ENCODE assay signal across 24 cellular contexts in genomic region chr5:123876265-123876790, GRCh38.
DNase-seq lines count a peak whose midpoint lies in the region; ATAC-seq and TF ChIP-seq lines count a peak whose summit lies in the region.
"Had no signal": no experiment of that assay in that cellular context is flagged by ENCODE, and none has a peak within 500 bp of the region (broad histone marks: within the 10 kb centered on the region; RNA-seq: fewer than 3 reads in every experiment).

No MANE protein-coding gene starts in this region.

- peak overlapping the region; percentile 74 for H3K4me3 ChIP-seq in SK-N-MC
- no peak overlapping the region for H3K4me3 ChIP-seq in neural progenitor cell
- H3K4me3 ChIP-seq: BLaER1, heart left ventricle, lower lobe of right lung, ovary, right lobe of liver, uterus had no signal

- ATAC-seq in GM21423 (IDR thresholded peaks at IDR 0.05; ENCODE audit: unreplicated experiment): no peak
- ATAC-seq in effector memory CD8-positive, alpha-beta T cell (replicated peaks): no peak
- ATAC-seq in stimulated activated effector memory CD8-positive, alpha-beta T cell treated with anti-CD3 and anti-CD28 coated beads, Interleukin-12 subunit alpha, Interleukin-12 subunit beta, amount 100 ng/mL, for 72 hours: no peak
- ATAC-seq: activated CD8-positive, alpha-beta T cell treated with anti-CD3 and anti-CD28 coated beads, Interleukin-2, amount 10 ng/mL, durations not matched to agents 7 days and 5 days had no signal

- DNase-seq in SK-N-MC (ENCODE audit: low read depth, low spot score) (no peak), iPS DF 4.7 (ENCODE audit: extremely low read depth, low spot score) (peak; percentile 33), neural progenitor cell (ENCODE audit: low spot score) (no peak), NCI-H2171 (lab: John Stamatoyannopoulos, UW) (no peak)
- no peak for DNase-seq in effector memory CD8-positive, alpha-beta T cell
- DNase-seq in stimulated activated effector memory CD8-positive, alpha-beta T cell treated with anti-CD3 and anti-CD28 coated beads, Interleukin-12 subunit alpha, Interleukin-12 subunit beta, amount 100 ng/mL, for 72 hours (ENCODE audit: low spot score in 2 of 2): no peak
- DNase-seq: activated CD4-positive, CD25-positive, alpha-beta regulatory T cell treated with anti-CD3 and anti-CD28 coated beads, Interleukin-2, amount 50 U/mL, for 72 hours; activated CD8-positive, alpha-beta T cell treated with anti-CD3 and anti-CD28 coated beads, Interleukin-2, amount 10 ng/mL, durations not matched to agents 7 days and 5 days; activated naive CD4-positive, alpha-beta T cell; lower lobe of right lung; MM.1S; NCI-H1436; ovary; right lobe of liver; stimulated activated CD4-positive, alpha-beta T cell treated with anti-CD3 and anti-CD28 coated beads, Interleukin-15, amount 100 ng/mL, for 24 hours; stimulated activated CD8-positive, alpha-beta memory T cell treated with anti-CD3 and anti-CD28 coated beads, Interleukin-4, amount 100 ng/mL, for 48 hours; T1000; uterus had no signal

- peak overlapping the region; percentile 35 for H3K9ac ChIP-seq in ES-I3 (ENCODE audit: low read depth, low read length)
- H3K9ac ChIP-seq in SK-N-MC (ENCODE audit: insufficient read length): no peak overlapping the region
- H3K9ac ChIP-seq in neural progenitor cell: no peak overlapping the region
- H3K9ac ChIP-seq: BLaER1 had no signal

- no peaks in the 10 kb centered on the region for H3K9me3 ChIP-seq in ES-I3 (ENCODE audit: control insufficient read depth, insufficient read depth, low read length)
- H3K9me3 ChIP-seq in SK-N-MC (ENCODE audit: low read depth, low read length): no peaks in the 10 kb centered on the region
- H3K9me3 ChIP-seq in neural progenitor cell (ENCODE audit: low read depth): no peaks in the 10 kb centered on the region
- H3K9me3 ChIP-seq: BLaER1, heart left ventricle, lower lobe of right lung, ovary, right lobe of liver, uterus had no signal

- peak overlapping the region; percentile 81 for H3K4me3 Mint-ChIP-seq in neural progenitor cell
- H3K4me3 Mint-ChIP-seq in effector memory CD8-positive, alpha-beta T cell: no peak overlapping the region
- H3K4me3 Mint-ChIP-seq in stimulated activated effector memory CD8-positive, alpha-beta T cell treated with anti-CD3 and anti-CD28 coated beads, Interleukin-12 subunit alpha, Interleukin-12 subunit beta, amount 100 ng/mL, for 72 hours: no peak overlapping the region
- H3K4me3 Mint-ChIP-seq: activated CD8-positive, alpha-beta T cell treated with anti-CD3 and anti-CD28 coated beads, Interleukin-2, amount 10 ng/mL, durations not matched to agents 7 days and 5 days had no signal

- H3K36me3 Mint-ChIP-seq in neural progenitor cell: no peaks in the 10 kb centered on the region
- H3K36me3 Mint-ChIP-seq in effector memory CD8-positive, alpha-beta T cell (ENCODE audit: insufficient read depth): no peaks in the 10 kb centered on the region
- H3K36me3 Mint-ChIP-seq in stimulated activated effector memory CD8-positive, alpha-beta T cell treated with anti-CD3 and anti-CD28 coated beads, Interleukin-12 subunit alpha, Interleukin-12 subunit beta, amount 100 ng/mL, for 72 hours: no peaks in the 10 kb centered on the region

- H3K4me1 ChIP-seq in ES-I3 (ENCODE audit: insufficient read depth, low read length): peaks cover 58% of the 10 kb centered on the region
- H3K4me1 ChIP-seq in neural progenitor cell: peaks cover 60% of the 10 kb centered on the region
- H3K4me1 ChIP-seq: lower lobe of right lung, right lobe of liver, uterus had no signal

- no peak for TF ChIP-seq CTCF in neural progenitor cell (IDR thresholded peaks at IDR 0.05)

- H3K27ac Mint-ChIP-seq in neural progenitor cell: peak overlapping the region; percentile 98
- H3K27ac Mint-ChIP-seq in effector memory CD8-positive, alpha-beta T cell: no peak overlapping the region
- H3K27ac Mint-ChIP-seq in stimulated activated effector memory CD8-positive, alpha-beta T cell treated with anti-CD3 and anti-CD28 coated beads, Interleukin-12 subunit alpha, Interleukin-12 subunit beta, amount 100 ng/mL, for 72 hours: no peak overlapping the region
- H3K27ac Mint-ChIP-seq: activated CD8-positive, alpha-beta T cell treated with anti-CD3 and anti-CD28 coated beads, Interleukin-2, amount 10 ng/mL, durations not matched to agents 7 days and 5 days had no signal

- H4K20me1 ChIP-seq in neural progenitor cell (ENCODE audit: low read depth): no peaks in the 10 kb centered on the region
- H4K20me1 ChIP-seq: BLaER1 had no signal

- H3K27ac ChIP-seq in SK-N-MC: peak overlapping the region; percentile 93; the same call in 1 of the 2 replicates
- peak overlapping the region; percentile 94 for H3K27ac ChIP-seq in neural progenitor cell
- H3K27ac ChIP-seq: BLaER1, epithelial cell of prostate, HL-60, lower lobe of right lung, ovary, right lobe of liver, uterus had no signal

- H3K79me2 ChIP-seq in neural progenitor cell (ENCODE audit: low read depth): no peaks in the 10 kb centered on the region

- peaks cover 5% of the 10 kb centered on the region for H3K27me3 Mint-ChIP-seq in neural progenitor cell (ENCODE audit: insufficient read depth, low read depth)
- no peaks in the 10 kb centered on the region for H3K27me3 Mint-ChIP-seq in effector memory CD8-positive, alpha-beta T cell

- H3K4me2 ChIP-seq in neural progenitor cell: peak overlapping the region; percentile 79

- H3K4me1 Mint-ChIP-seq in neural progenitor cell: peaks cover 66% of the 10 kb centered on the region
- H3K4me1 Mint-ChIP-seq in effector memory CD8-positive, alpha-beta T cell (ENCODE audit: low read depth in 2 of 2): no peaks in the 10 kb centered on the region
- no peaks in the 10 kb centered on the region for H3K4me1 Mint-ChIP-seq in stimulated activated effector memory CD8-positive, alpha-beta T cell treated with anti-CD3 and anti-CD28 coated beads, Interleukin-12 subunit alpha, Interleukin-12 subunit beta, amount 100 ng/mL, for 72 hours

- H2AFZ ChIP-seq in neural progenitor cell (replicated peaks): peak overlapping the region; percentile 73

- H3K36me3 ChIP-seq in ES-I3 (ENCODE audit: insufficient read depth, low read length): no peaks in the 10 kb centered on the region
- no peaks in the 10 kb centered on the region for H3K36me3 ChIP-seq in SK-N-MC (ENCODE audit: insufficient read depth, low read length)
- no peaks in the 10 kb centered on the region for H3K36me3 ChIP-seq in neural progenitor cell
- H3K36me3 ChIP-seq: BLaER1, heart left ventricle, lower lobe of right lung, ovary, right lobe of liver, uterus had no signal

- H3K27me3 ChIP-seq in neural progenitor cell: no peaks in the 10 kb centered on the region
- H3K27me3 ChIP-seq: BLaER1, heart left ventricle, ovary, right lobe of liver, uterus had no signal

- no peaks in the 10 kb centered on the region for H3K9me3 Mint-ChIP-seq in neural progenitor cell
- H3K9me3 Mint-ChIP-seq in effector memory CD8-positive, alpha-beta T cell: peaks cover 1 to 9% of the 10 kb centered on the region in 2 donors
- peaks cover 4% of the 10 kb centered on the region for H3K9me3 Mint-ChIP-seq in stimulated activated effector memory CD8-positive, alpha-beta T cell treated with anti-CD3 and anti-CD28 coated beads, Interleukin-12 subunit alpha, Interleukin-12 subunit beta, amount 100 ng/mL, for 72 hours

- H3F3A ChIP-seq in neural progenitor cell (ENCODE audit: low read depth): peaks cover 57% of the 10 kb centered on the region
